ENCODE assay signal across 31 cellular contexts in genomic region chr10:15793664-15794063, GRCh38.
"Had no signal": no experiment of that assay in that cellular context is flagged by ENCODE, and none has a peak within 500 bp of the region (broad histone marks: within the 10 kb centered on the region; RNA-seq: fewer than 3 reads in every experiment).

No MANE protein-coding gene starts in this region.

- FAIRE-seq: endometrium, frontal cortex, pancreas, urothelium cell line had no signal

- H3K36me3 ChIP-seq: adrenal gland, cardiac muscle cell, colonic mucosa, pancreas, prostate gland, transverse colon, WERI-Rb-1 had no signal

- DNase-seq: activated CD4-positive, alpha-beta T cell treated with anti-CD3 and anti-CD28 coated beads for 48 hours; activated CD4-positive, alpha-beta T cell treated with anti-CD3 and anti-CD28 coated beads, Interleukin-2, amount 50 U/mL, for 48 hours; activated CD8-positive, alpha-beta memory T cell treated with anti-CD3 and anti-CD28 coated beads for 24 hours; activated effector memory CD4-positive, alpha-beta T cell treated with Interleukin-2 at 50 U/mL for 16 hours; activated naive CD4-positive, alpha-beta T cell treated with anti-CD3 and anti-CD28 coated beads for 36 hours; activated naive CD8-positive, alpha-beta T cell treated with anti-CD3 and anti-CD28 coated beads for 36 hours; adrenal gland; aorta; cerebellar nuclear complex; colonic mucosa; effector CD8-positive, alpha-beta T cell; glutamatergic neuron; islet precursor cell; left ventricle myocardium superior; naive thymus-derived CD4-positive, alpha-beta T cell; nucleus accumbens; pancreas; stimulated activated CD4-positive, alpha-beta T cell treated with anti-CD3 and anti-CD28 coated beads, Interleukin-15, amount 100 ng/mL, for 24 hours; stimulated activated CD4-positive, alpha-beta T cell treated with anti-CD3 and anti-CD28 coated beads, Interleukin-2, amount 100 ng/mL, for 24 hours; stimulated activated naive CD4-positive, alpha-beta T cell treated with Interleukin-2 at 50 U/mL for 16 hours; T-helper 17 cell; T1000; transverse colon; WERI-Rb-1 had no signal

- ATAC-seq: activated CD4-positive, CD25-positive, alpha-beta regulatory T cell treated with anti-CD3 and anti-CD28 coated beads, Interleukin-2, amount 50 U/mL, for 24 hours; left ventricle myocardium superior; naive thymus-derived CD4-positive, alpha-beta T cell; pancreas; T-helper 17 cell had no signal

- H3K4me3 ChIP-seq: adrenal gland, cardiac muscle cell, colonic mucosa, pancreas, prostate gland, transverse colon had no signal

- H3K27ac ChIP-seq: adrenal gland, cardiac muscle cell, colonic mucosa, epithelial cell of prostate, pancreas, prostate gland, WERI-Rb-1 had no signal

- H3K27me3 ChIP-seq: adrenal gland, cardiac muscle cell, colonic mucosa, pancreas, transverse colon had no signal

- H3K9me3 ChIP-seq: adrenal gland, colonic mucosa, pancreas, prostate gland, transverse colon had no signal

- H3K4me1 ChIP-seq: colonic mucosa, pancreas had no signal
